Comparison of ENCODE assay signal across 1 cellular context in the genomic region with DNA sequence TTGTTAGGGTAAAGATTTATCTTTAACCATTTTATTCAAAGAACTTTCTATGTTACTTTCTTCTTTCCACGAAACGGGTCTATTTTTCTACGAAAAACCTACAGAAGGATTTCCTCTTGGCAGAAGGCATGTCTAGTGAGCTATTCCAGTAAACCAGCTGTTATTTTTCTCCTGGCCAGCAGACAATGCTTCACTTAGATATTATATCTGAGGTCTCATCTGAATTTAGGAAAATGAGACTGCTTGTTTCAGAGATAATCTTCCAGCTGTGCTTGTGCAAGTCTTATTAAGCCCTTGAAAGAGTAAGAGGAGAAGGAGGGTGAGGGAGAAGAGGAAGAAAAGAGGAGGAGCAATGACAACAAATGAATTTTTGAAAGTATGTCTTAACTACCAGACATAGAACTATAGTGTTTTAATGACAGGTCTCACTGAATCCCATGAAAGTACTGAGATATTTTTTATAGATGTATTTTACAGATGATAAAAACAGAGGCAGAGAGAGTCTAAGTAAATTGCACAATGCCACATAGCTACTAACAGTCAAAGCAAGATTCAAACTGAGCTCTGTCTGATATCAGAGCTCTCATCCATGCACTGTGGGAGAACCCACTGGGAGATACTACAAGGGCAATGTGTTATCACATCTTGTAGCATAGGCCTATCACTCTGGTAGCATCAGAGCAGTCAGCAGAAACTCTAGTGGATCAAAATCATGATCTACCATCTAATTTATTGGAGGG.
A peak's percentile ranks its signal among the peaks of the same experiment; 100 is the strongest.
TF ChIP-seq lines count a peak whose summit lies in the region.

No MANE protein-coding gene starts in this region.

TF ChIP-seq in K562, 482 proteins besides CTCF, POLR2A, EP300 and RAD21 (continues in another document):
- TF ChIP-seq MAZ (CRISPR knock-in tag; conservative IDR thresholded peaks at IDR 0.05 in 1 of 2, IDR thresholded peaks at IDR 0.05 in 1 of 2) (0 out of 4 replicates have a peak, but pooled peaks of 1 of the 2 experiments have one; percentile 26), TEAD4 (IDR thresholded peaks at IDR 0.05; ENCODE audit: low read length) (peak; percentile 80), TEAD4 (CRISPR knock-in tag; IDR thresholded peaks at IDR 0.05; ENCODE audit: borderline replicate concordance) (no peak), ATF1 (CRISPR knock-in tag; IDR thresholded peaks at IDR 0.05) (no peak), ATF1 (tag; IDR thresholded peaks at IDR 0.05) (0 out of 2 replicates have a peak, but pooled peaks have one; percentile 4), TAF9B (IDR thresholded peaks at IDR 0.05; ENCODE audit: partially characterized antibody) (peak; percentile 59), ZBTB5 (IDR thresholded peaks at IDR 0.05) (peak; percentile 94), MTA1 (IDR thresholded peaks at IDR 0.05; ENCODE audit: borderline replicate concordance) (peak; percentile 53; the same call in 1 of the 2 replicates), LCOR (CRISPR knock-in tag; IDR thresholded peaks at IDR 0.05) (no peak), FOXA3 (CRISPR knock-in tag; conservative IDR thresholded peaks at IDR 0.05 in 1 of 2, IDR thresholded peaks at IDR 0.05 in 1 of 2) (0 out of 4 replicates have a peak, but pooled peaks of 1 of the 2 experiments have one; percentile 26), FOXJ3 (CRISPR knock-in tag; IDR thresholded peaks at IDR 0.05) (no peak), ZFP30 (CRISPR knock-in tag; IDR thresholded peaks at IDR 0.05; ENCODE audit: borderline replicate concordance) (no peak), PHTF2 (CRISPR knock-in tag; IDR thresholded peaks at IDR 0.05) (no peak), SMARCC2 (IDR thresholded peaks at IDR 0.05; ENCODE audit: low read depth) (peak; percentile 24; the same call in 1 of the 2 replicates), HINFP (tag; conservative IDR thresholded peaks at IDR 0.05; ENCODE audit: low read depth) (no peak), CXXC5 (CRISPR knock-in tag; IDR thresholded peaks at IDR 0.05) (peak; percentile 53), MTA2 (IDR thresholded peaks at IDR 0.05; ENCODE audit: low read depth) (peak; percentile 61), RUNX1 (IDR thresholded peaks at IDR 0.05; ENCODE audit: low read depth) (no peak), ATF6 (CRISPR knock-in tag; IDR thresholded peaks at IDR 0.05) (no peak), ZNF778 (CRISPR knock-in tag; IDR thresholded peaks at IDR 0.05) (no peak), ZNF75A (CRISPR knock-in tag; IDR thresholded peaks at IDR 0.05) (peak; percentile 84; the same call in 1 of the 2 replicates), FOSL1 (tag; conservative IDR thresholded peaks at IDR 0.05) (peak; percentile 54), NFIC (IDR thresholded peaks at IDR 0.05) (peak; percentile 57), DPF2 (IDR thresholded peaks at IDR 0.05) (peak; percentile 38; the same call in 1 of the 2 replicates), STAT5A (IDR thresholded peaks at IDR 0.05; ENCODE audit: borderline replicate concordance, low read length) (peak; percentile 70), NCOA2 (IDR thresholded peaks at IDR 0.05; ENCODE audit: partially characterized antibody in 2 of 2) (peak in 1 of 2 experiments; percentile 31), NCOR1 (IDR thresholded peaks at IDR 0.05) (peak; percentile 74), CC2D1A (IDR thresholded peaks at IDR 0.05) (peak; percentile 95), GTF2E2 (tag; IDR thresholded peaks at IDR 0.05) (no peak), RCOR1 (IDR thresholded peaks at IDR 0.05; ENCODE audit: borderline replicate concordance in 1 of 2, low read depth in 2 of 2, low read length in 2 of 2) (0 out of 4 replicates have a peak, but pooled peaks of 1 of the 2 experiments have one; percentile 23), NRF1 (conservative IDR thresholded peaks at IDR 0.05 in 1 of 2, IDR thresholded peaks at IDR 0.05 in 1 of 2) (no peak), DMBX1 (CRISPR knock-in tag; IDR thresholded peaks at IDR 0.05; ENCODE audit: borderline replicate concordance) (no peak), SNIP1 (IDR thresholded peaks at IDR 0.05; ENCODE audit: low read depth) (no peak), RFX7 (CRISPR knock-in tag; IDR thresholded peaks at IDR 0.05) (no peak), CBFA2T3 (IDR thresholded peaks at IDR 0.05) (peak; percentile 84), KLF16 (IDR thresholded peaks at IDR 0.05) (peak; percentile 38; the same call in 1 of the 2 replicates), FIP1L1 (IDR thresholded peaks at IDR 0.05; ENCODE audit: low read depth, low read length, poor library complexity, severe bottlenecking) (no peak), NCOA6 (IDR thresholded peaks at IDR 0.05) (0 out of 2 replicates have a peak, but pooled peaks have one; percentile 22), HDAC1 (IDR thresholded peaks at IDR 0.05) (peak in 1 of 2 experiments; percentile 36; a peak in 1 of 4 replicates), TCF3 (CRISPR knock-in tag; IDR thresholded peaks at IDR 0.05) (peak; percentile 66), JUND (IDR thresholded peaks at IDR 0.05; ENCODE audit: borderline replicate concordance, low read depth, low read length) (peak; percentile 20; the same call in 1 of the 2 replicates), JUND (tag; IDR thresholded peaks at IDR 0.05; ENCODE audit: borderline replicate concordance, low read depth, low read length) (no peak; the same call in 2 of the 3 replicates), ZNF79 (CRISPR knock-in tag; IDR thresholded peaks at IDR 0.05; ENCODE audit: low read depth) (peak; percentile 10; the same call in 1 of the 2 replicates), GATA2 (CRISPR knock-in tag; IDR thresholded peaks at IDR 0.05) (peak; percentile 75), ZNF668 (CRISPR knock-in tag; IDR thresholded peaks at IDR 0.05) (no peak), ZNF695 (CRISPR knock-in tag; IDR thresholded peaks at IDR 0.05) (no peak), CTBP1 (IDR thresholded peaks at IDR 0.05; ENCODE audit: borderline replicate concordance) (no peak; the same call in 1 of the 2 replicates), HMG20B (CRISPR knock-in tag; IDR thresholded peaks at IDR 0.05) (no peak)
- TF ChIP-seq, protein P1, sequence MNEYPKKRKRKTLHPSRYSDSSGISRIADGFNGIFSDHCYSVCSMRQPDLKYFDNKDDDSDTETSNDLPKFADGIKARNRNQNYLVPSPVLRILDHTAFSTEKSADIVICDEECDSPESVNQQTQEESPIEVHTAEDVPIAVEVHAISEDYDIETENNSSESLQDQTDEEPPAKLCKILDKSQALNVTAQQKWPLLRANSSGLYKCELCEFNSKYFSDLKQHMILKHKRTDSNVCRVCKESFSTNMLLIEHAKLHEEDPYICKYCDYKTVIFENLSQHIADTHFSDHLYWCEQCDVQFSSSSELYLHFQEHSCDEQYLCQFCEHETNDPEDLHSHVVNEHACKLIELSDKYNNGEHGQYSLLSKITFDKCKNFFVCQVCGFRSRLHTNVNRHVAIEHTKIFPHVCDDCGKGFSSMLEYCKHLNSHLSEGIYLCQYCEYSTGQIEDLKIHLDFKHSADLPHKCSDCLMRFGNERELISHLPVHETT (CRISPR knock-in tag; conservative IDR thresholded peaks at IDR 0.05 in 1 of 2, IDR thresholded peaks at IDR 0.05 in 1 of 2) = peak in 1 of 2 experiments; percentile 19; a peak in 1 of 4 replicates
- TF ChIP-seq, protein P2, sequence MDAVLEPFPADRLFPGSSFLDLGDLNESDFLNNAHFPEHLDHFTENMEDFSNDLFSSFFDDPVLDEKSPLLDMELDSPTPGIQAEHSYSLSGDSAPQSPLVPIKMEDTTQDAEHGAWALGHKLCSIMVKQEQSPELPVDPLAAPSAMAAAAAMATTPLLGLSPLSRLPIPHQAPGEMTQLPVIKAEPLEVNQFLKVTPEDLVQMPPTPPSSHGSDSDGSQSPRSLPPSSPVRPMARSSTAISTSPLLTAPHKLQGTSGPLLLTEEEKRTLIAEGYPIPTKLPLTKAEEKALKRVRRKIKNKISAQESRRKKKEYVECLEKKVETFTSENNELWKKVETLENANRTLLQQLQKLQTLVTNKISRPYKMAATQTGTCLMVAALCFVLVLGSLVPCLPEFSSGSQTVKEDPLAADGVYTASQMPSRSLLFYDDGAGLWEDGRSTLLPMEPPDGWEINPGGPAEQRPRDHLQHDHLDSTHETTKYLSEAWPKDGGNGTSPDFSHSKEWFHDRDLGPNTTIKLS (IDR thresholded peaks at IDR 0.05; ENCODE audit: borderline replicate concordance, low read depth) = no peak; the same call in 1 of the 2 replicates
- TF ChIP-seq, protein P3, sequence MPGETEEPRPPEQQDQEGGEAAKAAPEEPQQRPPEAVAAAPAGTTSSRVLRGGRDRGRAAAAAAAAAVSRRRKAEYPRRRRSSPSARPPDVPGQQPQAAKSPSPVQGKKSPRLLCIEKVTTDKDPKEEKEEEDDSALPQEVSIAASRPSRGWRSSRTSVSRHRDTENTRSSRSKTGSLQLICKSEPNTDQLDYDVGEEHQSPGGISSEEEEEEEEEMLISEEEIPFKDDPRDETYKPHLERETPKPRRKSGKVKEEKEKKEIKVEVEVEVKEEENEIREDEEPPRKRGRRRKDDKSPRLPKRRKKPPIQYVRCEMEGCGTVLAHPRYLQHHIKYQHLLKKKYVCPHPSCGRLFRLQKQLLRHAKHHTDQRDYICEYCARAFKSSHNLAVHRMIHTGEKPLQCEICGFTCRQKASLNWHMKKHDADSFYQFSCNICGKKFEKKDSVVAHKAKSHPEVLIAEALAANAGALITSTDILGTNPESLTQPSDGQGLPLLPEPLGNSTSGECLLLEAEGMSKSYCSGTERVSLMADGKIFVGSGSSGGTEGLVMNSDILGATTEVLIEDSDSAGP (CRISPR knock-in tag; IDR thresholded peaks at IDR 0.05) = no peak
- TF ChIP-seq, protein P4, sequence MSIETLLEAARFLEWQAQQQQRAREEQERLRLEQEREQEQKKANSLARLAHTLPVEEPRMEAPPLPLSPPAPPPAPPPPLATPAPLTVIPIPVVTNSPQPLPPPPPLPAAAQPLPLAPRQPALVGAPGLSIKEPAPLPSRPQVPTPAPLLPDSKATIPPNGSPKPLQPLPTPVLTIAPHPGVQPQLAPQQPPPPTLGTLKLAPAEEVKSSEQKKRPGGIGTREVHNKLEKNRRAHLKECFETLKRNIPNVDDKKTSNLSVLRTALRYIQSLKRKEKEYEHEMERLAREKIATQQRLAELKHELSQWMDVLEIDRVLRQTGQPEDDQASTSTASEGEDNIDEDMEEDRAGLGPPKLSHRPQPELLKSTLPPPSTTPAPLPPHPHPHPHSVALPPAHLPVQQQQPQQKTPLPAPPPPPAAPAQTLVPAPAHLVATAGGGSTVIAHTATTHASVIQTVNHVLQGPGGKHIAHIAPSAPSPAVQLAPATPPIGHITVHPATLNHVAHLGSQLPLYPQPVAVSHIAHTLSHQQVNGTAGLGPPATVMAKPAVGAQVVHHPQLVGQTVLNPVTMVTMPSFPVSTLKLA (conservative IDR thresholded peaks at IDR 0.05) = 0 out of 4 replicates have a peak, but pooled peaks have one; percentile 10 to 20
- TF ChIP-seq, protein P5, sequence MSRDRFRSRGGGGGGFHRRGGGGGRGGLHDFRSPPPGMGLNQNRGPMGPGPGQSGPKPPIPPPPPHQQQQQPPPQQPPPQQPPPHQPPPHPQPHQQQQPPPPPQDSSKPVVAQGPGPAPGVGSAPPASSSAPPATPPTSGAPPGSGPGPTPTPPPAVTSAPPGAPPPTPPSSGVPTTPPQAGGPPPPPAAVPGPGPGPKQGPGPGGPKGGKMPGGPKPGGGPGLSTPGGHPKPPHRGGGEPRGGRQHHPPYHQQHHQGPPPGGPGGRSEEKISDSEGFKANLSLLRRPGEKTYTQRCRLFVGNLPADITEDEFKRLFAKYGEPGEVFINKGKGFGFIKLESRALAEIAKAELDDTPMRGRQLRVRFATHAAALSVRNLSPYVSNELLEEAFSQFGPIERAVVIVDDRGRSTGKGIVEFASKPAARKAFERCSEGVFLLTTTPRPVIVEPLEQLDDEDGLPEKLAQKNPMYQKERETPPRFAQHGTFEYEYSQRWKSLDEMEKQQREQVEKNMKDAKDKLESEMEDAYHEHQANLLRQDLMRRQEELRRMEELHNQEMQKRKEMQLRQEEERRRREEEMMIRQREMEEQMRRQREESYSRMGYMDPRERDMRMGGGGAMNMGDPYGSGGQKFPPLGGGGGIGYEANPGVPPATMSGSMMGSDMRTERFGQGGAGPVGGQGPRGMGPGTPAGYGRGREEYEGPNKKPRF (IDR thresholded peaks at IDR 0.05; ENCODE audit: low read depth, low read length) = no peak
